In the genomic region with DNA sequence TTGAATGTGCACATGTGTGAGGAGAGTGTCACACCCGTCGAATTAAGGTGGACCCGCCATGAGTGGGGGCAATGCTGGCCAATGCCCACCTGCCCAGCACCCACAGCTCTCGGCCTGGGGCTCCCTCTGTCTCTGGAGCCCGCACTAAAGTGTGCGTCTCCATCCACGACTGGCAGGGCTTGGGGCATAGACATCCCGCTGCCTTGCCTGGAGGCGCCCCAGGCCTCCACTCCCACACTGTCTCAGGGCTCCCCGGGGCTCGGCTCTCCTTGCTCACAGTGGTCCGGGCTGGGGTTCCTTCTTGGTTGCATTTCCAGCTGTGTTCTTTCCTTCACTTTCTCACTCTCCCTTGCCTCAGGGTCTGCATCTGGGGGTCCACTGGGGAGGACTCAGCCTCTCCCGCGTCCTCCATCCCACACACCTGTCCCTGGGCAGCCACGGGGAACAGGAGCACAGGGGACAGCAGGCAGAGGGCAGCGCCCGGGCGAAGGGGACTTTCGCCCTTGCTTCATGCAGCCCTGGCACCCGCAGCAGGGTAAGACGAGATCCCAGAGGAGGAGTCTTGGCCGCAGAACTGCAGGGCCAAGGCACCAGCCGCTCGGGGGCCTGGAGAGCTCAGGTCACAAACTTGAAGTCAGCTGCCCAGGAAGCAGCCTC, we compare ENCODE assay signal across 10 cellular contexts. TPM values are rescaled to one million over a fixed set of nuclear protein-coding genes. Genes with fewer than 3 reads are reported as not detected.
DNase-seq lines count a peak whose midpoint lies in the region; ATAC-seq, FAIRE-seq and TF ChIP-seq lines count a peak whose summit lies in the region.
"Had no signal": no experiment of that assay in that cellular context is flagged by ENCODE, and none has a peak within 500 bp of the region (broad histone marks: within the 10 kb centered on the region; RNA-seq: fewer than 3 reads in every experiment).

No MANE protein-coding gene starts in this region.

- intact Hi-C loops in CD4-positive, alpha-beta T cell (cut with DNase I, micrococcal nuclease), result loop anchor here (2.0 kb wide), 2 partner anchors 19 to 35 kb away; no protein-coding TSS in a partner anchor

- POLR2A ChIA-PET in CD4-positive, alpha-beta T cell (lab: Charles Lee), result interaction anchor here (0.7 to 1.8 kb wide), 2 partner anchors 18 to 36 kb away, joined by 4 to 11 read pairs; no protein-coding TSS in a partner anchor

- H3K27ac Mint-ChIP-seq in CD4-positive, alpha-beta T cell, result peak overlapping the region; percentile 92
- H3K27ac Mint-ChIP-seq in activated naive CD8-positive, alpha-beta T cell, result peak overlapping the region; percentile 87
- H3K27ac Mint-ChIP-seq: nephron progenitor cell had no signal

- no peaks in the 10 kb centered on the region for H3K9me3 ChIP-seq in CD4-positive, alpha-beta T cell (ENCODE audit: control insufficient read depth, low read length)
- no peaks in the 10 kb centered on the region for H3K9me3 ChIP-seq in muscle layer of duodenum (ENCODE audit: control insufficient read depth in 1 of 2, low read length in 2 of 2)

- peak overlapping the region; percentile 44 for H3K4me3 ChIP-seq in Jurkat, Clone E6-1 (ENCODE audit: low read length)
- H3K4me3 ChIP-seq in muscle layer of duodenum (ENCODE audit: low read depth in 1 of 2, low read length in 2 of 2), result no peak overlapping the region

- DNase-seq in CD4-positive, alpha-beta T cell, result no peak
- DNase-seq in Jurkat, Clone E6-1 (ENCODE audit: low read depth, low spot score), result no peak
- DNase-seq in RCC 7860 (ENCODE audit: low spot score) (no peak), NAMALWA (ENCODE audit: low spot score) (no peak)
- DNase-seq: NCI-H187 treated with DMSO at 0.1 percent for 48 hours, nephron progenitor cell had no signal

- H3K4me3 Mint-ChIP-seq in CD4-positive, alpha-beta T cell, result peak overlapping the region; percentile 74
- H3K4me3 Mint-ChIP-seq in activated naive CD8-positive, alpha-beta T cell, result peak overlapping the region; percentile 63

- H3K27me3 ChIP-seq in CD4-positive, alpha-beta T cell (ENCODE audit: control insufficient read depth, insufficient read depth, low read length), result no peaks in the 10 kb centered on the region
- H3K27me3 ChIP-seq in muscle layer of duodenum (ENCODE audit: low read depth, low read length), result no peaks in the 10 kb centered on the region

- no peaks in the 10 kb centered on the region for H3K9me3 Mint-ChIP-seq in CD4-positive, alpha-beta T cell
- H3K9me3 Mint-ChIP-seq in activated naive CD8-positive, alpha-beta T cell (ENCODE audit: low read depth), result no peaks in the 10 kb centered on the region
- H3K9me3 Mint-ChIP-seq: nephron progenitor cell had no signal

- no peaks in the 10 kb centered on the region for H3K36me3 ChIP-seq in muscle layer of duodenum (ENCODE audit: control insufficient read depth in 1 of 2, insufficient read depth in 2 of 2, low read length in 2 of 2)

- H3K4me1 Mint-ChIP-seq in CD4-positive, alpha-beta T cell (ENCODE audit: low read depth), result peaks cover 58% of the 10 kb centered on the region
- H3K4me1 Mint-ChIP-seq in activated naive CD8-positive, alpha-beta T cell (ENCODE audit: low read depth), result peaks cover 49% of the 10 kb centered on the region

- no peak for ATAC-seq in CD4-positive, alpha-beta T cell (ENCODE audit: poor library complexity)
- ATAC-seq in GM21737 (IDR thresholded peaks at IDR 0.05; ENCODE audit: unreplicated experiment), result no peak
- ATAC-seq in HG03097 (IDR thresholded peaks at IDR 0.05; ENCODE audit: low FRiP score, unreplicated experiment), result no peak

- CTCF ChIA-PET in CD4-positive, alpha-beta T cell (lab: Charles Lee), result no interaction called here

- no peak for FAIRE-seq in RCC 7860 (lab: Jason Lieb, UNC)

- H3K27ac ChIP-seq in CD4-positive, alpha-beta T cell (ENCODE audit: low read depth, low read length), result peak overlapping the region; percentile 77
- peak overlapping the region; percentile 56 for H3K27ac ChIP-seq in muscle layer of duodenum (ENCODE audit: low read length)

- TF ChIP-seq CTCF in CD4-positive, alpha-beta T cell (IDR thresholded peaks at IDR 0.05), result no peak

- H3K4me1 ChIP-seq in muscle layer of duodenum (ENCODE audit: control insufficient read depth in 1 of 2, insufficient read depth in 2 of 2, low read length in 2 of 2), result peaks cover 0 to 10% of the 10 kb centered on the region in 2 donors

- H3K27me3 Mint-ChIP-seq in CD4-positive, alpha-beta T cell, result no peaks in the 10 kb centered on the region
- H3K27me3 Mint-ChIP-seq in activated naive CD8-positive, alpha-beta T cell, result no peaks in the 10 kb centered on the region

- H3K36me3 Mint-ChIP-seq in CD4-positive, alpha-beta T cell (ENCODE audit: low read depth), result no peaks in the 10 kb centered on the region
- H3K36me3 Mint-ChIP-seq in activated naive CD8-positive, alpha-beta T cell, result no peaks in the 10 kb centered on the region

RNA-seq across cellular contexts. Expression of a gene that starts 20.1 kb away (rescaled TPM):
- total RNA-seq in CD4-positive, alpha-beta T cell, result 1 to 10 TPM; 7.4 to 7.9 TPM
- 27.3 TPM for polyA plus RNA-seq in Jurkat, Clone E6-1 (2012; ENCODE audit: insufficient read depth, insufficient read length)

RNA-seq across cellular contexts. Expression of a gene that starts 28.5 kb away (rescaled TPM):
- total RNA-seq in CD4-positive, alpha-beta T cell, result 10 to 100 TPM; 54.5 to 56.0 TPM
- polyA plus RNA-seq in Jurkat, Clone E6-1 (2012; ENCODE audit: insufficient read depth, insufficient read length), result 50.7 TPM

RNA-seq across cellular contexts. Expression of a gene that starts 40.7 kb away (rescaled TPM):
- not detected for total RNA-seq in CD4-positive, alpha-beta T cell
- 18.6 TPM for polyA plus RNA-seq in Jurkat, Clone E6-1 (2012; ENCODE audit: insufficient read depth, insufficient read length)
